Comparison of ENCODE assay signal across 23 cellular contexts in genomic region chrX:13235930-13236329, GRCh38.
DNase-seq lines count a peak whose midpoint lies in the region; ATAC-seq, FAIRE-seq and TF ChIP-seq lines count a peak whose summit lies in the region.
"Had no signal": no experiment of that assay in that cellular context is flagged by ENCODE, and none has a peak within 500 bp of the region (broad histone marks: within the 10 kb centered on the region; RNA-seq: fewer than 3 reads in every experiment).

No MANE protein-coding gene starts in this region.

- no peak for DNase-seq in GM12891 (ENCODE audit: insufficient read length, low spot score)
- peak; percentile 2 for DNase-seq in NCI-H1105 (lab: John Stamatoyannopoulos, UW)
- DNase-seq in NCI-H82 treated with DMSO at 0.1 percent for 48 hours (lab: John Stamatoyannopoulos, UW; ENCODE audit: unreplicated experiment): peak; percentile 42
- peak; percentile 43 for DNase-seq in dermis blood vessel endothelial cell
- no peak for DNase-seq in NCI-H2196 treated with DMSO at 0.1 percent for 48 hours (lab: John Stamatoyannopoulos, UW; ENCODE audit: unreplicated experiment)
- DNase-seq in stimulated activated CD8-positive, alpha-beta memory T cell treated with anti-CD3 and anti-CD28 coated beads, Interleukin-4, amount 100 ng/mL, for 48 hours: no peak
- DNase-seq in activated CD4-positive, alpha-beta T cell treated with anti-CD3 and anti-CD28 coated beads, Interleukin-2, amount 50 U/mL, for 1 hour: no peak
- DNase-seq: activated CD8-positive, alpha-beta T cell treated with anti-CD3 and anti-CD28 coated beads, Interleukin-2, amount 10 ng/mL, durations not matched to agents 7 days and 5 days; activated naive CD4-positive, alpha-beta T cell treated with anti-CD3 and anti-CD28 coated beads, Interleukin-2, amount 10 ng/mL, durations not matched to agents 7 days and 5 days; activated T-cell treated with anti-CD3 and anti-CD28 coated beads, Interleukin-2, amount 50 U/mL, for 48 hours; AML-193; anterior cingulate cortex; effector CD8-positive, alpha-beta T cell; gastrocnemius medialis; kidney glomerular epithelial cell; naive B cell; NCI-H146; NCI-H526 treated with DMSO at 0.1 percent for 48 hours; SHP77 treated with DMSO at 0.1 percent for 48 hours; stimulated activated CD4-positive, alpha-beta T cell treated with anti-CD3 and anti-CD28 coated beads, Interleukin-12 subunit alpha, Interleukin-12 subunit beta, amount 100 ng/mL, for 4 hours; T-helper 17 cell had no signal

- peak; percentile 50 for FAIRE-seq in GM12891 (lab: Jason Lieb, UNC)
- FAIRE-seq: urothelium cell line had no signal

- no peak for ATAC-seq in HG03520 (IDR thresholded peaks at IDR 0.05; ENCODE audit: unreplicated experiment)
- ATAC-seq: activated CD8-positive, alpha-beta T cell treated with anti-CD3 and anti-CD28 coated beads, Interleukin-2, amount 10 ng/mL, durations not matched to agents 7 days and 5 days; gastrocnemius medialis; T-helper 17 cell had no signal

- TF ChIP-seq POLR2A in GM12891 (IDR thresholded peaks at IDR 0.05; ENCODE audit: low read depth, low read length): no peak

TF ChIP-seq in GM12891, 5 proteins besides CTCF, POLR2A, EP300 and RAD21:
- no peak for TF ChIP-seq POLR2AphosphoS5 (IDR thresholded peaks at IDR 0.05; ENCODE audit: low read depth, low read length)
- no peak for TF ChIP-seq POU2F2 (IDR thresholded peaks at IDR 0.05; ENCODE audit: low read depth, low read length)
- no peak for TF ChIP-seq SPI1 (IDR thresholded peaks at IDR 0.05; ENCODE audit: low read depth, low read length)
- no peak for TF ChIP-seq TAF1 (IDR thresholded peaks at IDR 0.05; ENCODE audit: low read depth, low read length)
- no peak for TF ChIP-seq PAX5 (IDR thresholded peaks at IDR 0.05; ENCODE audit: insufficient read depth, low read length, severe bottlenecking)
TF ChIP-seq in GM12891: peak in this region for 0.

Comparison
In these comparisons a context has a peak if more than half of its experiments do, and no peak if none do; other contexts are left out.
1. DNase-seq: peak in NCI-H1105 (single experiment), NCI-H82 treated with DMSO at 0.1 percent for 48 hours (single experiment) and dermis blood vessel endothelial cell (single experiment); none in GM12891 (single experiment), NCI-H2196 treated with DMSO at 0.1 percent for 48 hours (single experiment), stimulated activated CD8-positive, alpha-beta memory T cell treated with anti-CD3 and anti-CD28 coated beads, Interleukin-4, amount 100 ng/mL, for 48 hours (single experiment) and activated CD4-positive, alpha-beta T cell treated with anti-CD3 and anti-CD28 coated beads, Interleukin-2, amount 50 U/mL, for 1 hour (single experiment).